12 cellular contexts compared by ENCODE assay signal in the genomic region with DNA sequence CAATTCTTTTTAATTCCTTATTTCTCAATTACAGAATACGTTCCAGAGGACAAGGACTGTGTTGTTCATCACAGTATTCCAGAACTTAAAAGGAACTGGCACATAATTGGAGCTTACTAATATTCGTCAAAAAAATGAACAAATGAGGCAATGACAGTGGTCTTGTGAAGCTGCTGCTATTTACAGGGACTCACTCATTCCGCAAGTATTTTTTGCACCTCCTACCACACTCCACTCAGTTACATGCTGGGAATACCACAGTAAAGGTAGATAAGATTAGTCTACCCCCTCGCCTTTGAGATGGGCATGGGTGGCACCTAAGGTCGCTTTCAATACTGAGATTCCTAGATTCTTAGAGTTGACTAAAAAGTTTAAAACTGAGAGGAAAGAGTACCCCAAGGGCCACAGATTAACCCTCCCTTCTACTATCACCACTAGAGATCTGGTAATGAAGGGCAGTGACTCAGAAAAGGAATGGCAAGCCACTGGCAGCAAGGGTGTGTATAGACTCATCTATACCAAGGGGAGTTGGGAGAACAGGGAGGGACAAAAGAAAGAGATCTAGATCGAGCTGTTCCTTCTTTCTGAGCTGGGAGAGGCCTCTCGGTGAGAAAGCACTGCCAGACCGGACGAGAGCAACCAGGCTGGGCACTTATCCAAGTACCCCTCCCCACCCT.
DNase-seq lines count a peak whose midpoint lies in the region; ATAC-seq and TF ChIP-seq lines count a peak whose summit lies in the region.
"Had no signal": no experiment of that assay in that cellular context is flagged by ENCODE, and none has a peak within 500 bp of the region (broad histone marks: within the 10 kb centered on the region; RNA-seq: fewer than 3 reads in every experiment).

No MANE protein-coding gene starts in this region.

- in situ Hi-C loops in GM13977 (cut with MboI; ENCODE audit: low pct_unique_long_range_greater_than_20kb, low sequenced_read_pairs, unreplicated experiment), result no loop called here

- H3K4me3 Mint-ChIP-seq in T-helper 17 cell, result no peak overlapping the region
- H3K4me3 Mint-ChIP-seq: IgD-negative memory B cell had no signal

- peaks cover 2% of the 10 kb centered on the region for H3K36me3 Mint-ChIP-seq in T-helper 17 cell (ENCODE audit: low read depth)
- H3K36me3 Mint-ChIP-seq: IgD-negative memory B cell had no signal

- H3K4me1 ChIP-seq in ascending aorta (peaks cover 14 to 56% of the 10 kb centered on the region in 2 donors), left lung (peaks cover 9 to 14% of the 10 kb centered on the region in 2 donors), suprapubic skin (peaks cover 35% of the 10 kb centered on the region)

- H3K27me3 ChIP-seq in ascending aorta, result no peaks in the 10 kb centered on the region
- no peaks in the 10 kb centered on the region for H3K27me3 ChIP-seq in left lung
- H3K27me3 ChIP-seq in suprapubic skin, result no peaks in the 10 kb centered on the region

- H3K4me1 Mint-ChIP-seq in T-helper 17 cell, result peaks cover 4% of the 10 kb centered on the region
- H3K4me1 Mint-ChIP-seq: IgD-negative memory B cell had no signal

- TF ChIP-seq CTCF in ascending aorta (IDR thresholded peaks at IDR 0.05) (no peak), left lung (IDR thresholded peaks at IDR 0.05) (no peak), suprapubic skin (IDR thresholded peaks at IDR 0.05) (no peak), GM13977 (IDR thresholded peaks at IDR 0.05; ENCODE audit: extremely low read depth, insufficient read depth, missing control alignments) (no peak)

- H3K9me3 ChIP-seq in ascending aorta (no peaks in the 10 kb centered on the region), left lung (no peaks in the 10 kb centered on the region), suprapubic skin (no peaks in the 10 kb centered on the region), T-helper 17 cell (ENCODE audit: control insufficient read depth, low read length, poor library complexity, severe bottlenecking) (no peaks in the 10 kb centered on the region)

- TF ChIP-seq EP300 in suprapubic skin (IDR thresholded peaks at IDR 0.05), result no peak

- WGBS in suprapubic skin, result 61% methylated on average over 9 of the region's 9 CpGs

- H3K27ac Mint-ChIP-seq in T-helper 17 cell, result no peak overlapping the region
- H3K27ac Mint-ChIP-seq: IgD-negative memory B cell had no signal

- H3K36me3 ChIP-seq in ascending aorta, result no peaks in the 10 kb centered on the region
- no peaks in the 10 kb centered on the region for H3K36me3 ChIP-seq in left lung
- no peaks in the 10 kb centered on the region for H3K36me3 ChIP-seq in suprapubic skin

- peaks cover 25% of the 10 kb centered on the region for H3K27me3 Mint-ChIP-seq in T-helper 17 cell

- no peak for TF ChIP-seq POLR2A in suprapubic skin (IDR thresholded peaks at IDR 0.05)

- no peak for ATAC-seq in left lung
- ATAC-seq in T-helper 17 cell, result no peak

- H3K4me3 ChIP-seq in ascending aorta, result no peak overlapping the region
- H3K4me3 ChIP-seq in left lung, result no peak overlapping the region
- H3K4me3 ChIP-seq in suprapubic skin, result no peak overlapping the region

- intact Hi-C loops in ascending aorta (cut with DNase I), result loop anchor here (2.0 kb wide), 2 partner anchors 35 to 59 kb away; no protein-coding TSS in a partner anchor
- intact Hi-C loops in left lung (cut with DNase I), result no loop called here
- intact Hi-C loops in posterior vena cava (cut with DNase I), result loop anchor here in 1 of 2 donors (5.0 kb wide), 1 partner anchor 60 kb away; no protein-coding TSS in a partner anchor

- DNase-seq in HT1080 (ENCODE audit: low read depth), result peak; percentile 84
- DNase-seq in ascending aorta (ENCODE audit: low spot score in 2 of 2), result no peak
- no peak for DNase-seq in left lung
- no peak for DNase-seq in suprapubic skin (ENCODE audit: low spot score in 2 of 2)
- DNase-seq in germinal center (ENCODE audit: low spot score), result no peak
- no peak for DNase-seq in posterior vena cava (ENCODE audit: low spot score)
- no peak for DNase-seq in GM13977 (ENCODE audit: low spot score)
- DNase-seq in T-helper 17 cell, result no peak
- DNase-seq: activated CD4-positive, CD25-positive, alpha-beta regulatory T cell; Calu3; NCI-H1930 had no signal

- peak overlapping the region; percentile 61 to 80 for H3K27ac ChIP-seq in ascending aorta
- peak overlapping the region; percentile 8 to 57 for H3K27ac ChIP-seq in left lung
- peak overlapping the region; percentile 77 for H3K27ac ChIP-seq in suprapubic skin
